In genomic region chr12:32947203-32947795, GRCh38 we compare ENCODE assay signal across 10 cellular contexts. TPM values are rescaled to one million over a fixed set of nuclear protein-coding genes. Genes with fewer than 3 reads are reported as not detected.
DNase-seq lines count a peak whose midpoint lies in the region; ATAC-seq, FAIRE-seq and TF ChIP-seq lines count a peak whose summit lies in the region.
"Had no signal": no experiment of that assay in that cellular context is flagged by ENCODE, and none has a peak within 500 bp of the region (broad histone marks: within the 10 kb centered on the region; RNA-seq: fewer than 3 reads in every experiment).

No MANE protein-coding gene starts in this region.

- no peak overlapping the region for H3K4me3 ChIP-seq in A549
- no peak overlapping the region for H3K4me3 ChIP-seq in PC-9
- no peak overlapping the region for H3K4me3 ChIP-seq in iPS DF 6.9 (ENCODE audit: low read length)
- H3K4me3 ChIP-seq: suprapubic skin had no signal

- peak; percentile 61 to 64 for TF ChIP-seq RAD21 in A549 (conservative IDR thresholded peaks at IDR 0.05 in 1 of 2, IDR thresholded peaks at IDR 0.05 in 1 of 2)

- POLR2A ChIA-PET in A549 (lab: Yijun Ruan, JAX): interaction anchor here (0.6 to 1.1 kb wide), 2 partner anchors 659 to 1075 kb away, joined by 3 read pairs; no protein-coding TSS in a partner anchor
- POLR2A ChIA-PET in PC-9 (lab: Charles Lee; ENCODE audit: unreplicated experiment): interaction anchor here (0.6 to 1.1 kb wide), 3 partner anchors 55 to 236 kb away, joined by 3 to 4 read pairs (median 3); partner anchors contain the start of gene YARS2

- H3K4me2 ChIP-seq in A549: no peak overlapping the region
- H3K4me2 ChIP-seq in PC-9: no peak overlapping the region

- no peak for TF ChIP-seq EP300 in A549 (IDR thresholded peaks at IDR 0.05)

- no peak overlapping the region for H3K27ac ChIP-seq in A549
- H3K27ac ChIP-seq in PC-9: no peak overlapping the region
- H3K27ac ChIP-seq in iPS DF 6.9 (ENCODE audit: low read length): no peak overlapping the region
- H3K27ac ChIP-seq: suprapubic skin had no signal

- no TSS peak for BruUV-seq in PC-9 (replicated peaks; lab: Mats Ljungman, UMichigan)

- H3K79me2 ChIP-seq in PC-9 (ENCODE audit: low read depth): no peaks in the 10 kb centered on the region

- ATAC-seq in A549: peak; percentile 58 to 68; a peak in 4 of 6 replicates

- peak; percentile 52 for TF ChIP-seq CTCF in A549 (IDR thresholded peaks at IDR 0.05)
- peak; percentile 66 for TF ChIP-seq CTCF in PC-9 (conservative IDR thresholded peaks at IDR 0.05)

- H3K9me3 ChIP-seq in A549 (no peaks in the 10 kb centered on the region), PC-9 (ENCODE audit: insufficient read depth, low read depth) (no peaks in the 10 kb centered on the region), iPS DF 6.9 (ENCODE audit: control insufficient read depth, insufficient read depth, low read length) (no peaks in the 10 kb centered on the region)
- H3K9me3 ChIP-seq: suprapubic skin had no signal

- DNase-seq in A549 (ENCODE audit: low read depth in 1 of 2, low spot score in 1 of 2): peak; percentile 7 to 33
- peak; percentile 46 to 52 for DNase-seq in Kasumi-1 (lab: John Stamatoyannopoulos, UW)
- DNase-seq in PC-9: peak; percentile 14 to 50
- DNase-seq in iPS DF 6.9 (ENCODE audit: low read depth, low spot score): peak; percentile 9
- no peak for DNase-seq in SHP77 treated with DMSO at 0.1 percent for 48 hours (lab: John Stamatoyannopoulos, UW)
- DNase-seq in activated CD4-positive, alpha-beta T cell treated with anti-CD3 and anti-CD28 coated beads, Interleukin-2, amount 50 U/mL, for 1 hour: no peak
- DNase-seq in NCI-H446 treated with DMSO at 0.1 percent for 48 hours (lab: John Stamatoyannopoulos, UW): no peak
- no peak for DNase-seq in effector CD8-positive, alpha-beta T cell (lab: John Stamatoyannopoulos, UW)
- DNase-seq: T-helper 2 cell had no signal

- H3F3A ChIP-seq in PC-9 (ENCODE audit: insufficient read depth, low read depth): peaks cover 10% of the 10 kb centered on the region; the same call in 1 of the 2 replicates

- peak overlapping the region; percentile 10; the same call in 1 of the 2 replicates for H2AFZ ChIP-seq in PC-9

- CTCF ChIA-PET in A549 (lab: Yijun Ruan, JAX) (interaction anchor here (0.6 to 1.6 kb wide), 6 partner anchors 25 to 1075 kb away, joined by 3 to 9 read pairs (median 6); partner anchors contain the start of gene ALG10), PC-9 (lab: Charles Lee) (interaction anchor here (0.5 to 1.6 kb wide), 6 partner anchors 54 to 1200 kb away, joined by 3 to 7 read pairs (median 4); partner anchors contain the start of gene ALG10)

- H3K36me3 ChIP-seq in PC-9 (ENCODE audit: low read depth) (no peaks in the 10 kb centered on the region), iPS DF 6.9 (ENCODE audit: control insufficient read depth, insufficient read depth, low read length) (no peaks in the 10 kb centered on the region)
- H3K36me3 ChIP-seq: suprapubic skin had no signal

- H3K27me3 ChIP-seq in PC-9 (ENCODE audit: insufficient read depth, low read depth) (no peaks in the 10 kb centered on the region), iPS DF 6.9 (ENCODE audit: control insufficient read depth, insufficient read depth, low read length) (no peaks in the 10 kb centered on the region)
- H3K27me3 ChIP-seq: suprapubic skin had no signal

- no peaks in the 10 kb centered on the region for H4K20me1 ChIP-seq in PC-9 (ENCODE audit: insufficient read depth)

- FAIRE-seq in A549 (lab: Jason Lieb, UNC): peak; percentile 36

- intact Hi-C loops in PC-9 (cut with micrococcal nuclease; ENCODE audit: unreplicated experiment): loop anchor here (1.0 to 10.0 kb wide), 6 partner anchors 191 to 1272 kb away; partner anchors contain the start of gene ALG10

- H3K4me1 ChIP-seq in A549 (peaks cover 6% of the 10 kb centered on the region; the same call in 1 of the 3 replicates), PC-9 (replicated peaks; ENCODE audit: insufficient read depth) (peaks cover 21% of the 10 kb centered on the region), iPS DF 6.9 (ENCODE audit: control insufficient read depth, insufficient read depth, low read length) (no peaks in the 10 kb centered on the region)
- H3K4me1 ChIP-seq: suprapubic skin had no signal

- no peaks in the 10 kb centered on the region for H3K9me2 ChIP-seq in PC-9 (ENCODE audit: insufficient read depth)

- no peak for TF ChIP-seq POLR2A in A549 (IDR thresholded peaks at IDR 0.05; ENCODE audit: low read length)

- WGBS in A549 (ENCODE audit: missing lambda C conversion rate): 69% methylated on average over 3 of the region's 3 CpGs
- WGBS in iPS DF 6.9 (ENCODE audit: insufficient coverage, insufficient read length): no CpG with 5 or more reads among the region's 3 CpGs

TF ChIP-seq in A549, 52 proteins besides CTCF, POLR2A, EP300 and RAD21:
- no peak for TF ChIP-seq ZC3H11A (IDR thresholded peaks at IDR 0.05)
- TF ChIP-seq SMC3 (IDR thresholded peaks at IDR 0.05): peak; percentile 59

RNA-seq across cellular contexts. Expression of gene PKP2, which starts 50.7 kb away (rescaled TPM):
- 6.5 and 7.1 TPM in 2 replicates for polyA plus RNA-seq in A549 (2011; rRNA removed)
- 2.2 and 2.4 TPM in 2 replicates for polyA plus RNA-seq in A549 (2012; cell fraction: cytosol; rRNA removed)
- polyA plus RNA-seq in A549 (2012; cell fraction: nucleus; rRNA removed): 2.1 and 2.3 TPM in 2 replicates
- polyA plus RNA-seq in A549 (2017; fragmentation: RNase III; extraction: RNeasy Plus Mini Kit Qiagen cat#74134 plus additional on column Dnase treatment): 2.3 to 3.0 TPM (median 2.3 TPM) in 3 replicates
- polyA minus RNA-seq in A549 (2011; rRNA and poly(A)+ RNA removed): 6.5 and 7.4 TPM in 2 replicates
- total RNA-seq in PC-9 (2021): 88.1 and 88.7 TPM in 2 replicates

Comparison
In these comparisons a context has a peak if more than half of its experiments do, and no peak if none do; other contexts are left out.
1. DNase-seq: peak in A549 (2 of 2), Kasumi-1 (2 of 2), PC-9 (2 of 2) and iPS DF 6.9 (single experiment); none in SHP77 treated with DMSO at 0.1 percent for 48 hours (single experiment), activated CD4-positive, alpha-beta T cell treated with anti-CD3 and anti-CD28 coated beads, Interleukin-2, amount 50 U/mL, for 1 hour (single experiment), NCI-H446 treated with DMSO at 0.1 percent for 48 hours (single experiment) and effector CD8-positive, alpha-beta T cell (single experiment).